Comparison of ENCODE assay signal across 10 cellular contexts in the genomic region with DNA sequence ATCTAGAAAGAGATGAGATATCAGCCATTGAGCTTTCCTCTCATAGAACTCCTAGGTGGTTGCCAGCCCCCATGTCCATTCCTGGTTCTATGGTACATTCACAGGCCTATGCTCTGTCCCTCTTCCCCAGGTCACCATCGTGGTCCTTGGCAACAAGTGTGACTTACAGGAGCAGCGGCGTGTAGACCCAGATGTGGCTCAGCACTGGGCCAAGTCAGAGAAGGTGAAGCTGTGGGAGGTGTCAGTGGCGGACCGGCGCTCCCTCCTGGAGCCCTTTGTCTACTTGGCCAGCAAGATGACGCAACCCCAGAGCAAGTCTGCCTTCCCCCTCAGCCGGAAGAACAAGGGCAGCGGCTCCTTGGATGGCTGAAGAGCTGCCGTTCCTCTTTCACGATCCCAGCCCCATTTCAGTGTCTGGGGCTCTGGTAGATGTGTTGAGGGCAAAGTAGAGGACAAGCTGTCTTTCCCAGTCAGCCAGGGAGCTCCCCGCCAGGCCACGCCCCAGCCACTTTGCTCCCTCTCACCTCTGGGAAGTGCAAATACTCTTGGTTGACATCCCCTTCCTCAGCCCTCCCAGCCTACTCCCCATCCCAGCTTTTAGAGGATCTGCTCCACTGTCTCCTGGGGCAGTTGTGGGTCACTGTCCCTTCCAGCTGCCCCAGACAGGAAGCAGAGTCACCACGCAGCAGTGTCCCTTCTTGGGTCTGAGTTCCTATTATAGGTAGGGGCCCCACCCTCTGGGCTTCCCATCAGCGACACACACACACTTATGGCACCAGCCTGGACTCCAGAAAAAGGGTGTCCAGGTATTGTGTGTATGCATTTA. TPM values are rescaled to one million over a fixed set of nuclear protein-coding genes. Genes with fewer than 3 reads are reported as not detected.
DNase-seq lines count a peak whose midpoint lies in the region; ATAC-seq and TF ChIP-seq lines count a peak whose summit lies in the region.
"Had no signal": no experiment of that assay in that cellular context is flagged by ENCODE, and none has a peak within 500 bp of the region (broad histone marks: within the 10 kb centered on the region; RNA-seq: fewer than 3 reads in every experiment).

No MANE protein-coding gene starts in this region.

- no peak overlapping the region for H3K4me3 Mint-ChIP-seq in progenitor cell of endocrine pancreas (ENCODE audit: low read depth)

- H3K9me3 ChIP-seq in GM23248 (ENCODE audit: low read depth) (no peaks in the 10 kb centered on the region), RWPE2 (ENCODE audit: severe bottlenecking) (no peaks in the 10 kb centered on the region)
- H3K9me3 ChIP-seq: thyroid gland had no signal

- ATAC-seq in RWPE2 (ENCODE audit: low read depth) (no peak), HG02840 (IDR thresholded peaks at IDR 0.05; ENCODE audit: low FRiP score, unreplicated experiment) (no peak)

- H3K79me2 ChIP-seq in GM23248 (ENCODE audit: insufficient read depth) = peaks cover 30% of the 10 kb centered on the region

- H3K27me3 Mint-ChIP-seq in progenitor cell of endocrine pancreas = peaks cover 4% of the 10 kb centered on the region

- no peak overlapping the region for H2AFZ ChIP-seq in GM23248

- peaks cover 16% of the 10 kb centered on the region for H3K4me1 ChIP-seq in GM23248 (ENCODE audit: insufficient read depth)
- H3K4me1 ChIP-seq in RWPE2 (ENCODE audit: insufficient read depth, poor library complexity, severe bottlenecking) = peaks cover 13% of the 10 kb centered on the region

- no peak overlapping the region for H3K9ac ChIP-seq in GM23248

- H3K27ac ChIP-seq in GM23248 (0 out of 2 replicates have a peak overlapping the region, but pooled peaks have one; percentile 7), RWPE2 (ENCODE audit: poor library complexity, severe bottlenecking) (peak overlapping the region; percentile 63)

- peak overlapping the region; percentile 37 for H3K27ac Mint-ChIP-seq in progenitor cell of endocrine pancreas

- TF ChIP-seq CTCF in RWPE2 (IDR thresholded peaks at IDR 0.05; ENCODE audit: poor library complexity, severe bottlenecking) (no peak), fibroblast of pulmonary artery (IDR thresholded peaks at IDR 0.05; ENCODE audit: low read length, missing control alignments) (no peak), progenitor cell of endocrine pancreas (IDR thresholded peaks at IDR 0.05; ENCODE audit: unreplicated experiment) (no peak)

- H3K27me3 ChIP-seq in GM23248 (replicated peaks; ENCODE audit: insufficient read depth) (no peaks in the 10 kb centered on the region), RWPE2 (ENCODE audit: insufficient read depth, poor library complexity, severe bottlenecking) (no peaks in the 10 kb centered on the region)
- H3K27me3 ChIP-seq: thyroid gland had no signal

- H3K9me2 ChIP-seq in GM23248 (ENCODE audit: insufficient read depth) = no peaks in the 10 kb centered on the region

- 91% methylated on average over 15 of the region's 15 CpGs for WGBS in GM23248 (ENCODE audit: low coverage in 1 of 2, low lambda C conversion rate in 2 of 2, missing lambda C conversion rate in 2 of 2), 2 experiments

- H3K4me2 ChIP-seq in GM23248 (ENCODE audit: unreplicated experiment) = no peak overlapping the region

- no peaks in the 10 kb centered on the region for H3K9me3 Mint-ChIP-seq in progenitor cell of endocrine pancreas (ENCODE audit: low read depth)

- no peaks in the 10 kb centered on the region for H4K20me1 ChIP-seq in GM23248 (ENCODE audit: insufficient read depth)

- in situ Hi-C loops in GM23248 (cut with MboI) = no loop called here

- peaks cover 11% of the 10 kb centered on the region for H3K4me1 Mint-ChIP-seq in progenitor cell of endocrine pancreas (ENCODE audit: low read depth)

- peaks cover 28% of the 10 kb centered on the region for H3F3A ChIP-seq in GM23248 (ENCODE audit: insufficient read depth)

- H3K36me3 ChIP-seq in GM23248 (ENCODE audit: low read depth) = no peaks in the 10 kb centered on the region; the same call in 1 of the 2 replicates
- H3K36me3 ChIP-seq in RWPE2 (ENCODE audit: low read depth) = peaks cover 23% of the 10 kb centered on the region

- H3K4me3 ChIP-seq in GM23248 = no peak overlapping the region
- H3K4me3 ChIP-seq in RWPE2 (ENCODE audit: severe bottlenecking) = no peak overlapping the region
- H3K4me3 ChIP-seq in fibroblast of pulmonary artery (replicated peaks; ENCODE audit: low read depth, low read length) = no peak overlapping the region
- H3K4me3 ChIP-seq: thyroid gland had no signal

- H3K36me3 Mint-ChIP-seq in progenitor cell of endocrine pancreas (ENCODE audit: insufficient read depth) = peaks cover 7% of the 10 kb centered on the region

- DNase-seq in GM23248 = no peak
- no peak for DNase-seq in RWPE2 (ENCODE audit: low spot score)
- DNase-seq in fibroblast of pulmonary artery (ENCODE audit: low read depth) = peak; percentile 20
- DNase-seq in progenitor cell of endocrine pancreas (ENCODE audit: low spot score, unreplicated experiment) = no peak
- DNase-seq in effector CD4-positive, alpha-beta T cell = no peak
- no peak for DNase-seq in dedifferentiated amniotic fluid mesenchymal stem cell (ENCODE audit: extremely low spot score)
- no peak for DNase-seq in GM19238 (ENCODE audit: insufficient read length, low spot score)
- DNase-seq: activated CD4-positive, alpha-beta T cell treated with anti-CD3 and anti-CD28 coated beads, Interleukin-2, amount 50 U/mL, for 4 hours; thyroid gland had no signal

RNA-seq across cellular contexts. Expression of gene NKIRAS2, which starts 3.8 kb away (rescaled TPM):
- total RNA-seq in GM23248 (2014; rRNA removed; shearing (Covaris generic)) = 70.8 and 71.2 TPM in 2 replicates
- 66.5 and 67.5 TPM in 2 replicates for polyA plus RNA-seq in GM23248 (2016; fragmentation: Nextera tagmentation; extraction: Ambion mirVana)
- total RNA-seq in progenitor cell of endocrine pancreas = 44.8 and 48.1 TPM in 2 replicates

RNA-seq across cellular contexts. Expression of gene DNAJC7, which starts 6.5 kb away (rescaled TPM):
- total RNA-seq in GM23248 (2014; rRNA removed; shearing (Covaris generic)) = 61.6 and 71.3 TPM in 2 replicates
- 69.3 and 73.5 TPM in 2 replicates for polyA plus RNA-seq in GM23248 (2016; fragmentation: Nextera tagmentation; extraction: Ambion mirVana)
- 113 and 117 TPM in 2 replicates for total RNA-seq in progenitor cell of endocrine pancreas

RNA-seq across cellular contexts. Expression of gene C17orf113, which starts 26.7 kb away (rescaled TPM):
- total RNA-seq in GM23248 (2014; rRNA removed; shearing (Covaris generic)) = 0.13 TPM in 1 of 2 replicates, not detected in the other
- not detected in 2 replicates for polyA plus RNA-seq in GM23248 (2016; fragmentation: Nextera tagmentation; extraction: Ambion mirVana)
- total RNA-seq in progenitor cell of endocrine pancreas = 3.2 and 3.7 TPM in 2 replicates

RNA-seq across cellular contexts. Expression of gene CNP, which starts 57.1 kb away (rescaled TPM):
- total RNA-seq in GM23248 (2014; rRNA removed; shearing (Covaris generic)) = 58.3 and 69.4 TPM in 2 replicates
- polyA plus RNA-seq in GM23248 (2016; fragmentation: Nextera tagmentation; extraction: Ambion mirVana) = 103 and 107 TPM in 2 replicates
- total RNA-seq in progenitor cell of endocrine pancreas = 98.7 and 102 TPM in 2 replicates
